ENCODE assay signal across 33 cellular contexts in the genomic region with DNA sequence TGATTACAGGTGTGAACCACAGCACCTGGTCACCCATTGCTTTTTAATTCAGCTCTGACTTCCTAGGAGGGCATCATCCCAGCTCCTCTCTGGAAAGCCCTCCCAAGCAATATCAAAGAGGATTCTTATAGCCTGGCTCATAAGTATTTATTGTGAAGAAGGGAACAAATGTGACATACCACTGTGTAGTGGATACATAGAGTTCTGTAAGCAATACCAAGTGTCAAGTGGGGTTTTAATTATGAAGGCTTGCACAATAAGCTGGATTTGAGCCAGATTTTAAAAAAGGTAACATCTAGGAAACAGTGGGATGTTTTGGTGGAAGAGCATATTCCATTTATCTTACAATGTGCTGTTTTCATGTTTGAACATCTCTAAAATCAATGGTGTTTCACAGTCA. TPM values are rescaled to one million over a fixed set of nuclear protein-coding genes. Genes with fewer than 3 reads are reported as not detected.
"Had no signal": no experiment of that assay in that cellular context is flagged by ENCODE, and none has a peak within 500 bp of the region (broad histone marks: within the 10 kb centered on the region; RNA-seq: fewer than 3 reads in every experiment).

No MANE protein-coding gene starts in this region.

- H3K27ac ChIP-seq: cardiac muscle cell, KMS-11 had no signal

- H3K9ac ChIP-seq: KMS-11 had no signal

- ATAC-seq: activated CD8-positive, alpha-beta memory T cell treated with anti-CD3 and anti-CD28 coated beads, Interleukin-2, amount 10 ng/mL, durations not matched to agents 7 days and 5 days; activated naive CD4-positive, alpha-beta T cell treated with anti-CD3 and anti-CD28 coated beads, Interleukin-2, amount 50 U/mL, for 72 hours; activated naive CD8-positive, alpha-beta T cell treated with anti-CD3 and anti-CD28 coated beads, Interleukin-2, amount 50 U/mL, for 24 hours; activated T-cell treated with anti-CD3 and anti-CD28 coated beads, Interleukin-2, amount 50 U/mL, for 4 hours; PC-3; T-cell had no signal

- H3K27ac Mint-ChIP-seq: activated B cell treated with CpG ODN at 0.5 μM for 24 hours; activated CD4-positive, alpha-beta T cell treated with anti-CD3 and anti-CD28 coated beads, Interleukin-2, amount 10 ng/mL, durations not matched to agents 24 days and 14 days; activated CD8-positive, alpha-beta memory T cell treated with anti-CD3 and anti-CD28 coated beads, Interleukin-2, amount 10 ng/mL, durations not matched to agents 7 days and 5 days; activated naive CD4-positive, alpha-beta T cell treated with anti-CD3 and anti-CD28 coated beads, Interleukin-2, amount 50 U/mL, for 72 hours; activated naive CD8-positive, alpha-beta T cell treated with anti-CD3 and anti-CD28 coated beads, Interleukin-2, amount 50 U/mL, for 24 hours; brain; T-cell had no signal

- DNase-seq: activated B cell treated with CpG ODN at 0.5 μM for 24 hours; activated CD4-positive, alpha-beta T cell treated with anti-CD3 and anti-CD28 coated beads for 1 hour; activated CD4-positive, alpha-beta T cell treated with anti-CD3 and anti-CD28 coated beads, Interleukin-2, amount 50 U/mL, for 48 hours; activated CD8-positive, alpha-beta memory T cell treated with anti-CD3 and anti-CD28 coated beads, Interleukin-2, amount 10 ng/mL, durations not matched to agents 7 days and 5 days; activated effector memory CD4-positive, alpha-beta T cell treated with anti-CD3 and anti-CD28 coated beads, Interleukin-2, amount 50 U/mL, for 16 hours; activated naive CD4-positive, alpha-beta T cell treated with Interleukin-2 at 50 U/mL for 16 hours; activated naive CD8-positive, alpha-beta T cell treated with anti-CD3 and anti-CD28 coated beads, Interleukin-2, amount 50 U/mL, for 24 hours; activated T-cell treated with anti-CD3 and anti-CD28 coated beads, Interleukin-2, amount 50 U/mL, for 4 hours; amygdala; IMR-90; MG63; MV-4-11; NCI-H1092 treated with DMSO at 0.1 percent for 48 hours; NCI-H1417 treated with DMSO at 0.1 percent for 48 hours; NCI-H1694; NCI-H2029 treated with DMSO at 0.1 percent for 48 hours; NCI-H2171 treated with DMSO at 0.1 percent for 48 hours; NCI-H226; NCI-H526 treated with DMSO at 0.1 percent for 48 hours; PC-3; SIG-M5; T-cell; T-helper 2 cell; T1000 had no signal

- H3K4me3 Mint-ChIP-seq: activated B cell treated with CpG ODN at 0.5 μM for 24 hours; activated CD4-positive, alpha-beta T cell treated with anti-CD3 and anti-CD28 coated beads, Interleukin-2, amount 10 ng/mL, durations not matched to agents 24 days and 14 days; activated CD8-positive, alpha-beta memory T cell treated with anti-CD3 and anti-CD28 coated beads, Interleukin-2, amount 10 ng/mL, durations not matched to agents 7 days and 5 days; activated naive CD8-positive, alpha-beta T cell treated with anti-CD3 and anti-CD28 coated beads, Interleukin-2, amount 50 U/mL, for 24 hours; activated T-cell treated with anti-CD3 and anti-CD28 coated beads, Interleukin-2, amount 50 U/mL, for 4 hours; brain; T-cell had no signal

- H3K36me3 ChIP-seq: cardiac muscle cell, MG63 had no signal

- FAIRE-seq: astrocyte, RCC 7860, TTC549 had no signal

- H3K4me1 Mint-ChIP-seq: activated CD4-positive, alpha-beta T cell treated with anti-CD3 and anti-CD28 coated beads, Interleukin-2, amount 10 ng/mL, durations not matched to agents 24 days and 14 days; activated naive CD8-positive, alpha-beta T cell treated with anti-CD3 and anti-CD28 coated beads, Interleukin-2, amount 50 U/mL, for 24 hours had no signal

- H3K36me3 Mint-ChIP-seq: activated CD8-positive, alpha-beta memory T cell treated with anti-CD3 and anti-CD28 coated beads, Interleukin-2, amount 10 ng/mL, durations not matched to agents 7 days and 5 days; activated naive CD4-positive, alpha-beta T cell treated with anti-CD3 and anti-CD28 coated beads, Interleukin-2, amount 50 U/mL, for 72 hours; brain; T-cell had no signal

- H3K4me3 ChIP-seq: cardiac muscle cell, MG63 had no signal

- H3K9me3 ChIP-seq: MG63 had no signal

- H3K9me3 Mint-ChIP-seq: activated B cell treated with CpG ODN at 0.5 μM for 24 hours; activated naive CD4-positive, alpha-beta T cell treated with anti-CD3 and anti-CD28 coated beads, Interleukin-2, amount 50 U/mL, for 72 hours; activated naive CD8-positive, alpha-beta T cell treated with anti-CD3 and anti-CD28 coated beads, Interleukin-2, amount 50 U/mL, for 24 hours; activated T-cell treated with anti-CD3 and anti-CD28 coated beads, Interleukin-2, amount 50 U/mL, for 4 hours; brain; T-cell had no signal

- H3K4me2 ChIP-seq: KMS-11 had no signal

- H3K27me3 Mint-ChIP-seq: activated B cell treated with CpG ODN at 0.5 μM for 24 hours; activated CD8-positive, alpha-beta memory T cell treated with anti-CD3 and anti-CD28 coated beads, Interleukin-2, amount 10 ng/mL, durations not matched to agents 7 days and 5 days; activated naive CD8-positive, alpha-beta T cell treated with anti-CD3 and anti-CD28 coated beads, Interleukin-2, amount 50 U/mL, for 24 hours; brain; T-cell had no signal

- H3K27me3 ChIP-seq: cardiac muscle cell, MG63 had no signal

RNA-seq across cellular contexts. Expression of a gene that starts 19.0 kb away (rescaled TPM):
- total RNA-seq: activated B cell treated with CpG ODN at 0.5 μM for 24 hours had no signal

RNA-seq across cellular contexts. Expression of a gene that starts 44.6 kb away (rescaled TPM):
- total RNA-seq: activated B cell treated with CpG ODN at 0.5 μM for 24 hours; activated CD4-positive, alpha-beta T cell treated with anti-CD3 and anti-CD28 coated beads, Interleukin-2, amount 10 ng/mL, durations not matched to agents 24 days and 14 days; activated CD8-positive, alpha-beta memory T cell treated with anti-CD3 and anti-CD28 coated beads, Interleukin-2, amount 10 ng/mL, durations not matched to agents 7 days and 5 days; activated T-cell treated with anti-CD3 and anti-CD28 coated beads, Interleukin-2, amount 50 U/mL, for 4 hours; cardiac muscle cell; IMR-90; NCI-H460; PC-3 had no signal
- polyA plus RNA-seq: IMR-90 had no signal
